Comparison of ENCODE assay signal across 1 cellular context in the genomic region with DNA sequence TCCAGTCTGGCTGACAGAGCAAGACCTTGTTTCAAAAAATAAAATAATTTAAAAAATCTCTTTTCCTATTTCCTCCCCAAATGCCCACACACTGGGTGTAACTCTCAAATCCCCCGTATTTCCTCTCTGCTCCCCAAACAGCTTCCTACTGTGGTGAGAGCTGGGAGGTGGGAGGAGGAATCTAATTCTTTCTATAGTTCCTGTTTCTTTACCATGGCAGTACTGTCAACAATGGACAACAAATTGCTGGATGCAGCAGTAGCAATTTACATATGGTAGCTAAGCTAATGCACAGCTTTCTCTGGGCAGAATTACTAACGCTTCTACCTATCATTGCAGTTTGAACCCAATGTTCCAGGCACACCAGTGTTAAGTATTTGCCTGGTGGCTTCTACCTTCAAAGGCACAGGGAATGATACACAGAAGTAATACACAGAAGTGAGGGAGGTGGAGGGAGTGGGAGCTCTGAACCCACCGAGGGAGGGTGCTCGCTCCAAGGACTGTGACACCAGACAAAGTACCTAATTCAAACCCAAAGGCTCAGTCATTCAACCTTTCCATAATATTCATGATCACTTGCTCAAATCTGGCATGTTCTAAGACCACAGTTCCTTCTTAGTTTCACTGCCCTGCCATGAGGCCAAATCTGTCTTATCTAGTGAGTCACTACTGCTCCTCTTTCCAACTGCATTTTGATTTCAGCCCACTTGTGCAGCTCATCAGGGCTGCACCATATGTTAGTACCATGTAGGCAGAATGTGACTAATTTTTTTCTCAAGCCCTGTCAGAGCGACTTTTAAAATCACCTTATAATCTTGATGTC.
TF ChIP-seq lines count a peak whose summit lies in the region.

No MANE protein-coding gene starts in this region.

TF ChIP-seq in K562, 482 proteins besides CTCF, POLR2A, EP300 and RAD21 (continued from another document and continues in another):
- no peak for TF ChIP-seq PTRF (tag; IDR thresholded peaks at IDR 0.05)
- TF ChIP-seq CTBP1 (IDR thresholded peaks at IDR 0.05; ENCODE audit: borderline replicate concordance) = no peak
- TF ChIP-seq ZNF75A (CRISPR knock-in tag; IDR thresholded peaks at IDR 0.05) = no peak
- TF ChIP-seq MXI1 (IDR thresholded peaks at IDR 0.05; ENCODE audit: low read depth, low read length) = no peak
- TF ChIP-seq WHSC1 (IDR thresholded peaks at IDR 0.05; ENCODE audit: low read length) = no peak
- TF ChIP-seq TEAD2 (tag; IDR thresholded peaks at IDR 0.05) = no peak
- TF ChIP-seq SUPT5H (IDR thresholded peaks at IDR 0.05) = no peak
- TF ChIP-seq HMBOX1 (IDR thresholded peaks at IDR 0.05) = peak; percentile 62
- no peak for TF ChIP-seq TAF1 (IDR thresholded peaks at IDR 0.05; ENCODE audit: control insufficient read depth, extremely low read depth, insufficient read depth, low read length, severe bottlenecking)
- TF ChIP-seq KAT8 (IDR thresholded peaks at IDR 0.05; ENCODE audit: low read depth) = no peak
- TF ChIP-seq PYGO2 (tag; IDR thresholded peaks at IDR 0.05) = no peak
- TF ChIP-seq, protein P1, sequence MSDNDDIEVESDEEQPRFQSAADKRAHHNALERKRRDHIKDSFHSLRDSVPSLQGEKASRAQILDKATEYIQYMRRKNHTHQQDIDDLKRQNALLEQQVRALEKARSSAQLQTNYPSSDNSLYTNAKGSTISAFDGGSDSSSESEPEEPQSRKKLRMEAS (CRISPR knock-in tag; IDR thresholded peaks at IDR 0.05) = peak; percentile 44; the same call in 1 of the 2 replicates
- no peak for TF ChIP-seq FUS (optimal IDR thresholded peaks at IDR 0.05; ENCODE audit: low read depth, low read length)
- no peak for TF ChIP-seq USF2 (CRISPR knock-in tag; IDR thresholded peaks at IDR 0.05)
- no peak for TF ChIP-seq CREB5 (CRISPR knock-in tag; IDR thresholded peaks at IDR 0.05)
- peak; percentile 60 for TF ChIP-seq JUN (IDR thresholded peaks at IDR 0.05; ENCODE audit: borderline replicate concordance, low read depth, low read length)
- no peak for TF ChIP-seq JUN (CRISPR knock-in tag; IDR thresholded peaks at IDR 0.05; ENCODE audit: borderline replicate concordance)
- TF ChIP-seq RUNX1 (IDR thresholded peaks at IDR 0.05; ENCODE audit: low read depth) = no peak
- no peak for TF ChIP-seq SRSF3 (IDR thresholded peaks at IDR 0.05; ENCODE audit: insufficient read depth, low read length)
- TF ChIP-seq KHSRP (IDR thresholded peaks at IDR 0.05) = no peak
- TF ChIP-seq CHD4 (IDR thresholded peaks at IDR 0.05; ENCODE audit: insufficient read depth, insufficient replicate concordance, low read depth, low read length, poor library complexity, severe bottlenecking) = no peak
- TF ChIP-seq SNRNP70 (optimal IDR thresholded peaks at IDR 0.05; ENCODE audit: low read depth, low read length) = no peak
- no peak for TF ChIP-seq HIVEP1 (CRISPR knock-in tag; IDR thresholded peaks at IDR 0.05)
- TF ChIP-seq, protein P2, sequence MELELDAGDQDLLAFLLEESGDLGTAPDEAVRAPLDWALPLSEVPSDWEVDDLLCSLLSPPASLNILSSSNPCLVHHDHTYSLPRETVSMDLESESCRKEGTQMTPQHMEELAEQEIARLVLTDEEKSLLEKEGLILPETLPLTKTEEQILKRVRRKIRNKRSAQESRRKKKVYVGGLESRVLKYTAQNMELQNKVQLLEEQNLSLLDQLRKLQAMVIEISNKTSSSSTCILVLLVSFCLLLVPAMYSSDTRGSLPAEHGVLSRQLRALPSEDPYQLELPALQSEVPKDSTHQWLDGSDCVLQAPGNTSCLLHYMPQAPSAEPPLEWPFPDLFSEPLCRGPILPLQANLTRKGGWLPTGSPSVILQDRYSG (tag; conservative IDR thresholded peaks at IDR 0.05; ENCODE audit: low read depth) = no peak
- no peak for TF ChIP-seq NCOA4 (IDR thresholded peaks at IDR 0.05; ENCODE audit: partially characterized antibody)
- no peak for TF ChIP-seq MEF2A (IDR thresholded peaks at IDR 0.05; ENCODE audit: control insufficient read depth, low read depth, low read length)
- TF ChIP-seq TSC22D4 (tag; IDR thresholded peaks at IDR 0.05) = no peak
- TF ChIP-seq, protein P3, sequence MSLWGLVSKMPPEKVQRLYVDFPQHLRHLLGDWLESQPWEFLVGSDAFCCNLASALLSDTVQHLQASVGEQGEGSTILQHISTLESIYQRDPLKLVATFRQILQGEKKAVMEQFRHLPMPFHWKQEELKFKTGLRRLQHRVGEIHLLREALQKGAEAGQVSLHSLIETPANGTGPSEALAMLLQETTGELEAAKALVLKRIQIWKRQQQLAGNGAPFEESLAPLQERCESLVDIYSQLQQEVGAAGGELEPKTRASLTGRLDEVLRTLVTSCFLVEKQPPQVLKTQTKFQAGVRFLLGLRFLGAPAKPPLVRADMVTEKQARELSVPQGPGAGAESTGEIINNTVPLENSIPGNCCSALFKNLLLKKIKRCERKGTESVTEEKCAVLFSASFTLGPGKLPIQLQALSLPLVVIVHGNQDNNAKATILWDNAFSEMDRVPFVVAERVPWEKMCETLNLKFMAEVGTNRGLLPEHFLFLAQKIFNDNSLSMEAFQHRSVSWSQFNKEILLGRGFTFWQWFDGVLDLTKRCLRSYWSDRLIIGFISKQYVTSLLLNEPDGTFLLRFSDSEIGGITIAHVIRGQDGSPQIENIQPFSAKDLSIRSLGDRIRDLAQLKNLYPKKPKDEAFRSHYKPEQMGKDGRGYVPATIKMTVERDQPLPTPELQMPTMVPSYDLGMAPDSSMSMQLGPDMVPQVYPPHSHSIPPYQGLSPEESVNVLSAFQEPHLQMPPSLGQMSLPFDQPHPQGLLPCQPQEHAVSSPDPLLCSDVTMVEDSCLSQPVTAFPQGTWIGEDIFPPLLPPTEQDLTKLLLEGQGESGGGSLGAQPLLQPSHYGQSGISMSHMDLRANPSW (CRISPR knock-in tag; IDR thresholded peaks at IDR 0.05) = no peak
- TF ChIP-seq RERE (CRISPR knock-in tag; IDR thresholded peaks at IDR 0.05; ENCODE audit: borderline replicate concordance) = no peak
- no peak for TF ChIP-seq EWSR1 (IDR thresholded peaks at IDR 0.05; ENCODE audit: borderline replicate concordance, low read depth, partially characterized antibody)
- no peak for TF ChIP-seq ZNF518B (CRISPR knock-in tag; IDR thresholded peaks at IDR 0.05)
- no peak for TF ChIP-seq DIDO1 (tag; IDR thresholded peaks at IDR 0.05; ENCODE audit: low read depth)
- TF ChIP-seq ZNF3 (CRISPR knock-in tag; IDR thresholded peaks at IDR 0.05) = no peak
- TF ChIP-seq TCF3 (CRISPR knock-in tag; IDR thresholded peaks at IDR 0.05) = peak; percentile 24; the same call in 1 of the 2 replicates
- TF ChIP-seq NR1H2 (CRISPR knock-in tag; IDR thresholded peaks at IDR 0.05) = 0 out of 2 replicates have a peak, but pooled peaks have one; percentile 37
- no peak for TF ChIP-seq KAT2B (IDR thresholded peaks at IDR 0.05; ENCODE audit: low read depth, low read length)
- no peak for TF ChIP-seq MCM7 (IDR thresholded peaks at IDR 0.05)
- TF ChIP-seq CHD1 (IDR thresholded peaks at IDR 0.05; ENCODE audit: low read length) = no peak
- peak; percentile 85 for TF ChIP-seq FOSL1 (tag; conservative IDR thresholded peaks at IDR 0.05)
- TF ChIP-seq ZBED1 (IDR thresholded peaks at IDR 0.05) = no peak
